8 cellular contexts compared by ENCODE assay signal in the genomic region with DNA sequence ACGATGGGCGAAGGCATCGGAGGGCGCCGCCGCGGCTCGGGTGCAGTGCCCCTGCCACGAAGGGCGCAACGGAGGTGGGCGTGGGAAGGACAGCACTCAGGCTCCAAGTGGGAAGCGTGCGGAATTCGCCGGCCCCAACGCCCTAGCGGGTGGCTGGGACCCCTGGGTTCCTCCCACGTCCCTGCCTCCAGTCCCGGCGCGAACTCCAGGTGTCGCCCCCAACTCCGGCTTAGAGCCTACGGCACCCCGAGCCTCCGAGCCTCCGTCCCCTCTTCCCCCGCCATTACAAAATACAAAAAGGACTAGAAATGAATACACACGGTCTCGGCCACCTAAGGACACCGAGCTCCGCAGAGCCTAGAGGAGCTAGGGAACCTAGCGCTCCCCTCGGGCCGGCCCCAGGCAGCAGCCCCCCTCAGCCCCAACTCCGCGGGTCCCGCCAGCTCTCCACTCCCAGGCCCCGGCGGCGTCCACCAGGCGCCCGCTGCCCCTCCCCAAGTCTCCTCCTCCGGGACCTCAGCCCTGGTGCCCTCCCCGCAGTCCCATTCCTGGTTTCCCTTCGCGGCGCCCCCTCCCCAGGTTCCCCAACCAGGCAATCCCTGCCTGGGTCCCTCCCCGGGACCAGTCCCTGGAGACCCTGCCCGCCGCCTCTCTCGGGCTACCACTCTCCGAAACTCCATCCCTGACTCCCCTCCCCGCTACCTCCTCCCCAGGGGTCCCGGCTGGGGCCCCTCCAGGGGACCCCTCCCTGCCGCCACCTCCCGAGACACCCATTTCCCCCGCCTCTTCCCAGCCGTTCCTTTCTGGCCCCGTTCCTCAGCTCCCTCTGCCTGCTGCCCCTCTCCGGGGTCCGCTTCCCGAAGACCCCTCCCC. TPM values are rescaled to one million over a fixed set of nuclear protein-coding genes. Genes with fewer than 3 reads are reported as not detected.
DNase-seq lines count a peak whose midpoint lies in the region; ATAC-seq and TF ChIP-seq lines count a peak whose summit lies in the region.

No MANE protein-coding gene starts in this region.

- H3K9me3 ChIP-seq in mammary epithelial cell (replicated peaks; ENCODE audit: insufficient read depth, low read length) (no peaks in the 10 kb centered on the region), right lobe of liver (no peaks in the 10 kb centered on the region), thymus (ENCODE audit: control insufficient read depth) (no peaks in the 10 kb centered on the region)

- peaks cover 30% of the 10 kb centered on the region for H3K79me2 ChIP-seq in mammary epithelial cell (ENCODE audit: insufficient read depth, low read length)

- no peaks in the 10 kb centered on the region for H4K20me1 ChIP-seq in mammary epithelial cell (ENCODE audit: insufficient read depth, low read length)

- H3K27me3 ChIP-seq in mammary epithelial cell (ENCODE audit: insufficient read depth, low read length): no peaks in the 10 kb centered on the region
- peaks cover 0 to 3% of the 10 kb centered on the region in 2 donors for H3K27me3 ChIP-seq in right lobe of liver
- H3K27me3 ChIP-seq in thymus (ENCODE audit: control insufficient read depth, insufficient read depth): peaks cover 57% of the 10 kb centered on the region

- peak overlapping the region; percentile 93 for H3K27ac ChIP-seq in mammary epithelial cell (ENCODE audit: insufficient read depth, low read depth, low read length)
- no peak overlapping the region for H3K27ac ChIP-seq in right lobe of liver
- H3K27ac ChIP-seq in thymus (ENCODE audit: low read depth): no peak overlapping the region

- peak overlapping the region; percentile 80 for H3K9ac ChIP-seq in mammary epithelial cell (ENCODE audit: insufficient read depth, low read length)

- in situ Hi-C loops in mammary epithelial cell (cut with MboI; ENCODE audit: low sequenced_read_pairs in 2 of 2) (no loop called here), GM13977 (cut with MboI; ENCODE audit: low pct_unique_long_range_greater_than_20kb, low sequenced_read_pairs, unreplicated experiment) (no loop called here)

- WGBS in mammary epithelial cell (ENCODE audit: low coverage, missing lambda C conversion rate): 5% methylated on average over 11 of the region's 64 CpGs
- WGBS in right lobe of liver (ENCODE audit: insufficient coverage, low coverage, low lambda C conversion rate, missing lambda C conversion rate): 2% methylated on average over 20 of the region's 64 CpGs
- WGBS in thymus: 2% methylated on average over 64 of the region's 64 CpGs

- dilution Hi-C loops in mammary epithelial cell (cut with HindIII; ENCODE audit: low sequenced_read_pairs): no loop called here

- peaks cover 42% of the 10 kb centered on the region for H3K4me1 ChIP-seq in mammary epithelial cell (ENCODE audit: insufficient read depth, low read length)
- H3K4me1 ChIP-seq in right lobe of liver: peaks cover 0 to 12% (median 4%) of the 10 kb centered on the region in 4 donors
- H3K4me1 ChIP-seq in thymus (ENCODE audit: control insufficient read depth, insufficient read depth, low read length): peaks cover 6% of the 10 kb centered on the region

- peak overlapping the region; percentile 91 for H2AFZ ChIP-seq in mammary epithelial cell (ENCODE audit: low read depth, low read length)

- ATAC-seq in right lobe of liver: peak in 2 of 4 donors; percentile 40 to 43
- ATAC-seq in HG02642 (IDR thresholded peaks at IDR 0.05; ENCODE audit: poor library complexity, unreplicated experiment): no peak

- peak overlapping the region; percentile 99 for H3K4me2 ChIP-seq in mammary epithelial cell (ENCODE audit: insufficient read depth, low read depth, low read length)

- TF ChIP-seq CTCF in mammary epithelial cell (conservative IDR thresholded peaks at IDR 0.05 in 1 of 2, IDR thresholded peaks at IDR 0.05 in 1 of 2; ENCODE audit: extremely low read depth in 1 of 2, insufficient read depth in 1 of 2, low read depth in 1 of 2, low read length in 2 of 2) (no peak), right lobe of liver (IDR thresholded peaks at IDR 0.05) (no peak), GM10266 (IDR thresholded peaks at IDR 0.05; ENCODE audit: control insufficient read depth, insufficient read depth, low read depth, missing control alignments) (no peak), GM13977 (IDR thresholded peaks at IDR 0.05; ENCODE audit: extremely low read depth, insufficient read depth, missing control alignments) (no peak)

- BruUV-seq in mammary epithelial cell (replicated peaks; lab: Mats Ljungman, UMichigan): no TSS peak

- H3K4me3 ChIP-seq in mammary epithelial cell (replicated peaks in 1 of 3; ENCODE audit: insufficient read depth in 1 of 3, low read depth in 2 of 3, low read length in 3 of 3) (peak overlapping the region; percentile 70 to 92 (median 78)), right lobe of liver (peak overlapping the region; percentile 20 to 45 (median 28)), thymus (ENCODE audit: low read length) (peak overlapping the region; percentile 43)

- CTCF ChIA-PET in mammary epithelial cell (lab: Charles Lee; ENCODE audit: low non-redundant PET): no interaction called here

- intact Hi-C loops in mammary epithelial cell (cut with micrococcal nuclease) (loop anchor here (1.0 to 5.0 kb wide), 5 partner anchors 67 to 207 kb away; partner anchors contain the start of genes BIN1 and ERCC3), right lobe of liver (cut with DNase I) (no loop called here)

- TF ChIP-seq POLR2A in right lobe of liver (IDR thresholded peaks at IDR 0.05): no peak

- H3K36me3 ChIP-seq in mammary epithelial cell (ENCODE audit: insufficient read depth, low read length): no peaks in the 10 kb centered on the region
- no peaks in the 10 kb centered on the region for H3K36me3 ChIP-seq in right lobe of liver
- no peaks in the 10 kb centered on the region for H3K36me3 ChIP-seq in thymus (ENCODE audit: control insufficient read depth, insufficient read depth)

- peak; percentile 47 for DNase-seq in NCI-H82 (lab: John Stamatoyannopoulos, UW)
- no peak for DNase-seq in NCI-H82 treated with DMSO at 0.1 percent for 48 hours (lab: John Stamatoyannopoulos, UW; ENCODE audit: unreplicated experiment)
- no peak for DNase-seq in mammary epithelial cell
- no peak for DNase-seq in right lobe of liver
- no peak for DNase-seq in GM10266 (ENCODE audit: extremely low spot score)
- DNase-seq in GM13977 (ENCODE audit: low spot score): no peak

RNA-seq across cellular contexts. Expression of gene CYP27C1, which starts 1.0 kb away (rescaled TPM):
- total RNA-seq in mammary epithelial cell (1 to 10 TPM in 1 of 2 donors, under 1 TPM in 1; 0.67 to 8.3 TPM), right lobe of liver (under 1 TPM in 1 of 6 experiments, not detected in 5; 0.05 TPM)
- polyA plus RNA-seq in mammary epithelial cell (4.3 TPM), thymus (0.05 TPM)
- 6.9 TPM for polyA minus RNA-seq in mammary epithelial cell

Comparison
In these comparisons a context has a peak if more than half of its experiments do, and no peak if none do; other contexts are left out.
1. H3K4me3 ChIP-seq: peak in every context shown above with its lines; median percentile 78 in mammary epithelial cell; 43 in thymus; 28 in right lobe of liver.